In genomic region chr12:118377891-118378470, GRCh38 we compare ENCODE assay signal across 9 cellular contexts. TPM values are rescaled to one million over a fixed set of nuclear protein-coding genes. Genes with fewer than 3 reads are reported as not detected.
DNase-seq lines count a peak whose midpoint lies in the region; ATAC-seq and TF ChIP-seq lines count a peak whose summit lies in the region.
"Had no signal": no experiment of that assay in that cellular context is flagged by ENCODE, and none has a peak within 500 bp of the region (broad histone marks: within the 10 kb centered on the region; RNA-seq: fewer than 3 reads in every experiment).

No MANE protein-coding gene starts in this region.

- H3K27me3 ChIP-seq in thyroid gland = no peaks in the 10 kb centered on the region

- H3K4me3 Mint-ChIP-seq in IgD-negative memory B cell = peak overlapping the region; percentile 94 to 98 (median 97)

- H3K9me3 Mint-ChIP-seq in IgD-negative memory B cell = no peaks in the 10 kb centered on the region

- no peaks in the 10 kb centered on the region for H3K9me3 ChIP-seq in thyroid gland

- DNase-seq in D341Med (ENCODE audit: low spot score) (peak; percentile 64), SIG-M5 (lab: John Stamatoyannopoulos, UW) (peak; percentile 28), foreskin melanocyte (peak; percentile 59), omental fat pad (ENCODE audit: low spot score) (peak; percentile 65), thyroid gland (peak; percentile 42 to 64)
- peak; percentile 42 to 68 (median 61) for DNase-seq in activated naive CD4-positive, alpha-beta T cell (lab: John Stamatoyannopoulos, UW)

- H3K36me3 Mint-ChIP-seq in IgD-negative memory B cell = peaks cover 4% of the 10 kb centered on the region

- peaks cover 17 to 22% of the 10 kb centered on the region in 2 donors for H3K36me3 ChIP-seq in thyroid gland

- no peaks in the 10 kb centered on the region for H3K27me3 Mint-ChIP-seq in IgD-negative memory B cell

- no peak for TF ChIP-seq POLR2A in thyroid gland (IDR thresholded peaks at IDR 0.05)

- H3K4me1 Mint-ChIP-seq in IgD-negative memory B cell = peaks cover 15 to 28% (median 27%) of the 10 kb centered on the region in 3 donors

- intact Hi-C loops in thyroid gland (cut with DNase I) = loop anchor here (5.0 kb wide), 1 partner anchor 196 kb away; no protein-coding TSS in a partner anchor

- TF ChIP-seq CTCF in omental fat pad (IDR thresholded peaks at IDR 0.05) (peak in 2 of 3 donors; percentile 81 to 90), thyroid gland (IDR thresholded peaks at IDR 0.05) (peak; percentile 71 to 99 (median 90))

- 35 to 37% methylated on average over 8 of the region's 8 CpGs for WGBS in thyroid gland, 2 donors

- H3K27ac Mint-ChIP-seq in IgD-negative memory B cell = peak overlapping the region; percentile 44 to 99 (median 98)

- ATAC-seq in omental fat pad (ENCODE audit: low FRiP score) (no peak), HG03439 (IDR thresholded peaks at IDR 0.05; ENCODE audit: unreplicated experiment) (no peak)
- ATAC-seq: left colon had no signal

- H3K27ac ChIP-seq in thyroid gland = peak overlapping the region in 1 of 3 donors; percentile 97

- peak overlapping the region in 1 of 3 donors; percentile 89 for H3K4me3 ChIP-seq in thyroid gland (replicated peaks in 1 of 3)

- H3K4me1 ChIP-seq in thyroid gland = peaks cover 14 to 23% of the 10 kb centered on the region in 2 donors

RNA-seq across cellular contexts. Expression of gene SUDS3, which starts 1.6 kb away (rescaled TPM):
- polyA plus RNA-seq in IgD-negative memory B cell = 17.8 TPM
- total RNA-seq in omental fat pad (10 to 100 TPM; 27.7 to 45.6 (median 29.6) TPM), thyroid gland (10 to 100 TPM; 56.5 to 75.7 (median 62.7) TPM)

RNA-seq across cellular contexts. Expression of gene TAOK3, which starts 5.3 kb away (rescaled TPM):
- 107 TPM for polyA plus RNA-seq in IgD-negative memory B cell
- 10 to 100 TPM; 35.5 to 47.4 (median 40.7) TPM for total RNA-seq in omental fat pad
- total RNA-seq in thyroid gland = 10 to 100 TPM; 38.4 to 65.3 (median 50.2) TPM
